Comparison of ENCODE assay signal across 18 cellular contexts in genomic region chr4:60389636-60390035, GRCh38.
DNase-seq lines count a peak whose midpoint lies in the region; TF ChIP-seq lines count a peak whose summit lies in the region.
"Had no signal": no experiment of that assay in that cellular context is flagged by ENCODE, and none has a peak within 500 bp of the region (broad histone marks: within the 10 kb centered on the region; RNA-seq: fewer than 3 reads in every experiment).

No MANE protein-coding gene starts in this region.

- H3K36me3 ChIP-seq in HUES64 (ENCODE audit: insufficient read depth, low read length) = no peaks in the 10 kb centered on the region
- H3K36me3 ChIP-seq: BE2C had no signal

- DNase-seq in ELR (ENCODE audit: low read depth) = peak; percentile 3
- DNase-seq in astrocyte of the hippocampus (ENCODE audit: low read depth, low spot score) = peak; percentile 70
- DNase-seq in iPS DF 19.7 (ENCODE audit: low read depth, low spot score) = peak; percentile 50
- DNase-seq in UCSD-AML1 (lab: John Stamatoyannopoulos, UW; ENCODE audit: unreplicated experiment) = no peak
- no peak for DNase-seq in HEK293T (ENCODE audit: extremely low spot score)
- DNase-seq in stimulated activated naive CD4-positive, alpha-beta T cell (lab: John Stamatoyannopoulos, UW) = no peak
- DNase-seq in AG08395 (ENCODE audit: low spot score) = no peak
- DNase-seq: 8988T; BE2C; C1 segment of cervical spinal cord; CD4-positive, CD25-positive, alpha-beta regulatory T cell; CD8-positive, alpha-beta memory T cell; COR-L47; GF-D8; HCEC 1CT; HFFc6 had no signal

- no peaks in the 10 kb centered on the region for H3K4me1 ChIP-seq in HUES64 (ENCODE audit: insufficient read depth, low read length)
- H3K4me1 ChIP-seq: BE2C had no signal

- POLR2A ChIA-PET in HEK293T (lab: Yijun Ruan, JAX) = no interaction called here

- CTCF ChIA-PET in HEK293T (lab: Yijun Ruan, JAX) = no interaction called here

- peak overlapping the region; percentile 55; the same call in 1 of the 2 replicates for H3K27ac ChIP-seq in HUES64 (ENCODE audit: low read depth, low read length)
- H3K27ac ChIP-seq: KMS-11 had no signal

- no peak overlapping the region for H3K4me3 ChIP-seq in HUES64 (ENCODE audit: low read length)

- WGBS in HUES64 = 84% methylated on average over 4 of the region's 4 CpGs

- no peak overlapping the region for H3K9ac ChIP-seq in HUES64 (ENCODE audit: low read depth, low read length)
- H3K9ac ChIP-seq: KMS-11 had no signal

- no peaks in the 10 kb centered on the region for H3K27me3 ChIP-seq in HUES64 (ENCODE audit: insufficient read depth, low read length)
- H3K27me3 ChIP-seq: BE2C had no signal

- peaks cover 19% of the 10 kb centered on the region for H3K9me3 ChIP-seq in HUES64 (ENCODE audit: insufficient read depth, low read depth, low read length)
- H3K9me3 ChIP-seq: BE2C had no signal

TF ChIP-seq in HEK293T, 16 proteins besides CTCF, POLR2A, EP300 and RAD21:
- no peak for TF ChIP-seq BHLHE40 (IDR thresholded peaks at IDR 0.05; ENCODE audit: borderline replicate concordance)
- TF ChIP-seq ELF4 (IDR thresholded peaks at IDR 0.05) = no peak
- no peak for TF ChIP-seq TARDBP (IDR thresholded peaks at IDR 0.05)
- no peak for TF ChIP-seq FOXM1 (IDR thresholded peaks at IDR 0.05; ENCODE audit: borderline replicate concordance)
- no peak for TF ChIP-seq SUZ12 (IDR thresholded peaks at IDR 0.05)
- TF ChIP-seq, protein P1, sequence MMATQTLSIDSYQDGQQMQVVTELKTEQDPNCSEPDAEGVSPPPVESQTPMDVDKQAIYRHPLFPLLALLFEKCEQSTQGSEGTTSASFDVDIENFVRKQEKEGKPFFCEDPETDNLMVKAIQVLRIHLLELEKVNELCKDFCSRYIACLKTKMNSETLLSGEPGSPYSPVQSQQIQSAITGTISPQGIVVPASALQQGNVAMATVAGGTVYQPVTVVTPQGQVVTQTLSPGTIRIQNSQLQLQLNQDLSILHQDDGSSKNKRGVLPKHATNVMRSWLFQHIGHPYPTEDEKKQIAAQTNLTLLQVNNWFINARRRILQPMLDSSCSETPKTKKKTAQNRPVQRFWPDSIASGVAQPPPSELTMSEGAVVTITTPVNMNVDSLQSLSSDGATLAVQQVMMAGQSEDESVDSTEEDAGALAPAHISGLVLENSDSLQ (IDR thresholded peaks at IDR 0.05) = no peak
- TF ChIP-seq FOXK2 (IDR thresholded peaks at IDR 0.05) = no peak

Comparison
In these comparisons a context has a peak if more than half of its experiments do, and no peak if none do; other contexts are left out.
1. DNase-seq: peak in ELR (single experiment), astrocyte of the hippocampus (single experiment) and iPS DF 19.7 (single experiment); none in UCSD-AML1 (single experiment), HEK293T (single experiment), stimulated activated naive CD4-positive, alpha-beta T cell (0 of 6) and AG08395 (single experiment).